In genomic region chr5:56493751-56494150, GRCh38 we compare ENCODE assay signal across 31 cellular contexts.
"Had no signal": no experiment of that assay in that cellular context is flagged by ENCODE, and none has a peak within 500 bp of the region (broad histone marks: within the 10 kb centered on the region; RNA-seq: fewer than 3 reads in every experiment).

No MANE protein-coding gene starts in this region.

- H3K27me3 Mint-ChIP-seq: activated CD4-positive, alpha-beta memory T cell treated with anti-CD3 and anti-CD28 coated beads for 36 hours; activated naive CD8-positive, alpha-beta T cell treated with anti-CD3 and anti-CD28 coated beads for 36 hours; naive B cell had no signal

- FAIRE-seq: islet of Langerhans, TTC549 had no signal

- ATAC-seq: activated CD4-positive, CD25-positive, alpha-beta regulatory T cell treated with anti-CD3 and anti-CD28 coated beads, Interleukin-2, amount 50 U/mL, for 24 hours; body of pancreas; effector memory CD8-positive, alpha-beta T cell; stimulated activated naive CD8-positive, alpha-beta T cell treated with anti-CD3 and anti-CD28 coated beads, Interleukin-15, Interleukin-2, amounts not matched to agents 100 U/mL and 50 U/mL, for 24 hours had no signal

- H3K4me1 ChIP-seq: body of pancreas, colonic mucosa, parathyroid adenoma had no signal

- H3K27me3 ChIP-seq: adrenal gland, body of pancreas, colonic mucosa, heart left ventricle, right atrium auricular region, spleen, testis, upper lobe of left lung, vagina had no signal

- H3K4me3 Mint-ChIP-seq: activated CD4-positive, alpha-beta memory T cell treated with anti-CD3 and anti-CD28 coated beads for 36 hours; activated naive CD4-positive, alpha-beta T cell treated with anti-CD3 and anti-CD28 coated beads for 36 hours; activated naive CD8-positive, alpha-beta T cell treated with anti-CD3 and anti-CD28 coated beads for 36 hours; activated T-helper 1 cell treated with anti-CD3 and anti-CD28 coated beads, Interleukin-12 subunit alpha, Interleukin-12 subunit beta, Interleukin-2, Interleukin-4 antibody, amounts not matched to agents 30 ng/mL and 10 ng/mL and 1 ng/mL, durations not matched to agents 14 hours and 24 hours and 36 hours; effector memory CD8-positive, alpha-beta T cell; neural crest cell had no signal

- H3K36me3 Mint-ChIP-seq: activated CD4-positive, alpha-beta memory T cell treated with anti-CD3 and anti-CD28 coated beads for 36 hours; activated naive CD8-positive, alpha-beta T cell treated with anti-CD3 and anti-CD28 coated beads for 36 hours; naive B cell had no signal

- H3K79me2 ChIP-seq: parathyroid adenoma had no signal

- H3K9me3 Mint-ChIP-seq: activated CD4-positive, alpha-beta memory T cell treated with anti-CD3 and anti-CD28 coated beads for 36 hours; activated naive CD4-positive, alpha-beta T cell treated with anti-CD3 and anti-CD28 coated beads for 36 hours; activated naive CD8-positive, alpha-beta T cell treated with anti-CD3 and anti-CD28 coated beads for 36 hours; activated T-helper 1 cell treated with anti-CD3 and anti-CD28 coated beads, Interleukin-12 subunit alpha, Interleukin-12 subunit beta, Interleukin-2, Interleukin-4 antibody, amounts not matched to agents 30 ng/mL and 10 ng/mL and 1 ng/mL, durations not matched to agents 14 hours and 24 hours and 36 hours; effector memory CD8-positive, alpha-beta T cell; naive B cell; neural crest cell had no signal

- H3K9ac ChIP-seq: parathyroid adenoma had no signal

- H3K9me3 ChIP-seq: adrenal gland, body of pancreas, colonic mucosa, heart left ventricle, left ventricle myocardium inferior, right atrium auricular region, testis, upper lobe of left lung, vagina had no signal

- H3K4me3 ChIP-seq: adrenal gland, body of pancreas, colonic mucosa, heart left ventricle, left ventricle myocardium inferior, lung, right atrium auricular region, spleen, testis, upper lobe of left lung, vagina had no signal

- H3K36me3 ChIP-seq: adrenal gland, colonic mucosa, heart left ventricle, left ventricle myocardium inferior, right atrium auricular region, spleen, upper lobe of left lung, vagina, WERI-Rb-1 had no signal

- H2AFZ ChIP-seq: parathyroid adenoma had no signal

- DNase-seq: activated CD4-positive, alpha-beta memory T cell treated with anti-CD3 and anti-CD28 coated beads for 36 hours; activated CD4-positive, alpha-beta T cell treated with anti-CD3 and anti-CD28 coated beads for 48 hours; activated CD8-positive, alpha-beta memory T cell treated with anti-CD3 and anti-CD28 coated beads, Interleukin-2, amount 50 U/mL, for 4 hours; activated effector memory CD4-positive, alpha-beta T cell treated with anti-CD3 and anti-CD28 coated beads, Interleukin-2, amount 50 U/mL, for 16 hours; activated naive CD4-positive, alpha-beta T cell treated with anti-CD3 and anti-CD28 coated beads for 36 hours; activated naive CD8-positive, alpha-beta T cell treated with anti-CD3 and anti-CD28 coated beads for 36 hours; activated T-cell treated with anti-CD3 and anti-CD28 coated beads, Interleukin-2, amount 50 U/mL, for 1 hour; adrenal gland; aorta; body of pancreas; cerebellar nuclear complex; colonic mucosa; effector memory CD8-positive, alpha-beta T cell; left ventricle myocardium inferior; naive B cell; spleen; stimulated activated CD4-positive, alpha-beta T cell treated with anti-CD3 and anti-CD28 coated beads, Interleukin-2, amount 100 ng/mL, for 48 hours; stimulated activated naive CD8-positive, alpha-beta T cell treated with anti-CD3 and anti-CD28 coated beads, Interleukin-15, Interleukin-2, amounts not matched to agents 100 U/mL and 50 U/mL, for 24 hours; testis; upper lobe of left lung; WERI-Rb-1 had no signal

- H3K27ac ChIP-seq: adrenal gland, body of pancreas, colonic mucosa, left ventricle myocardium inferior, parathyroid adenoma, spleen, upper lobe of left lung, vagina, WERI-Rb-1 had no signal

- H3K27ac Mint-ChIP-seq: activated CD4-positive, alpha-beta memory T cell treated with anti-CD3 and anti-CD28 coated beads for 36 hours; activated naive CD4-positive, alpha-beta T cell treated with anti-CD3 and anti-CD28 coated beads for 36 hours; activated naive CD8-positive, alpha-beta T cell treated with anti-CD3 and anti-CD28 coated beads for 36 hours; activated T-helper 1 cell treated with anti-CD3 and anti-CD28 coated beads, Interleukin-12 subunit alpha, Interleukin-12 subunit beta, Interleukin-2, Interleukin-4 antibody, amounts not matched to agents 30 ng/mL and 10 ng/mL and 1 ng/mL, durations not matched to agents 14 hours and 24 hours and 36 hours; effector memory CD8-positive, alpha-beta T cell had no signal
